27 cellular contexts compared by ENCODE assay signal in genomic region chr11:113138731-113139130, GRCh38.
"Had no signal": no experiment of that assay in that cellular context is flagged by ENCODE, and none has a peak within 500 bp of the region (broad histone marks: within the 10 kb centered on the region; RNA-seq: fewer than 3 reads in every experiment).

No MANE protein-coding gene starts in this region.

- H3K27ac ChIP-seq: body of pancreas, cardiac muscle cell, coronary artery, foreskin keratinocyte, heart right ventricle, left lung, lower lobe of right lung, right atrium auricular region, stomach, testis, transverse colon had no signal

- H3K9me3 Mint-ChIP-seq: activated B cell treated with CpG ODN at 0.5 μM for 24 hours; effector memory CD8-positive, alpha-beta T cell; natural killer cell; stimulated activated naive B cell treated with anti-CD40 and anti-IgM and Interleukin-4, amounts not matched to agents 10 μg/mL and 1 μg/mL and 100 μg/mL, for 72 hours; T-helper 2 cell treated with Interferon-gamma antibody and Interleukin-4, amounts not matched to agents 5 μg/mL and 100 μg/mL, for 36 hours had no signal

- H3K4me1 Mint-ChIP-seq: activated B cell treated with CpG ODN at 0.5 μM for 24 hours; stimulated activated naive B cell treated with anti-CD40 and anti-IgM and Interleukin-4, amounts not matched to agents 10 μg/mL and 1 μg/mL and 100 μg/mL, for 72 hours had no signal

- ATAC-seq: body of pancreas; effector memory CD8-positive, alpha-beta T cell; foreskin keratinocyte; heart right ventricle; left lung; lower lobe of right lung; natural killer cell; stimulated activated naive B cell treated with anti-CD40 and anti-IgM and Interleukin-4, amounts not matched to agents 10 μg/mL and 1 μg/mL and 100 μg/mL, for 72 hours had no signal

- H3K4me3 ChIP-seq: body of pancreas, cardiac muscle cell, coronary artery, heart right ventricle, left lung, lower lobe of right lung, right atrium auricular region, stomach, testis, transverse colon had no signal

- H3K9me3 ChIP-seq: body of pancreas, heart right ventricle, left lung, lower lobe of right lung, right atrium auricular region, stomach, testis, transverse colon had no signal

- H3K27me3 ChIP-seq: body of pancreas, cardiac muscle cell, heart right ventricle, right atrium auricular region, stomach, testis, transverse colon had no signal

- DNase-seq: activated B cell treated with CpG ODN at 0.5 μM for 24 hours; activated CD4-positive, alpha-beta T cell treated with anti-CD3 and anti-CD28 coated beads, Interleukin-2, amount 50 U/mL, for 4 hours; activated CD8-positive, alpha-beta memory T cell treated with anti-CD3 and anti-CD28 coated beads for 24 hours; activated effector memory CD4-positive, alpha-beta T cell treated with Interleukin-2 at 50 U/mL for 16 hours; activated naive CD4-positive, alpha-beta T cell treated with Interleukin-2 at 50 U/mL for 16 hours; aorta; body of pancreas; cerebellar nuclear complex; effector memory CD8-positive, alpha-beta T cell; foreskin keratinocyte; heart right ventricle; kidney glomerular epithelial cell; left lung; lower lobe of right lung; mesenchymal stem cell; natural killer cell; stimulated activated CD4-positive, alpha-beta T cell treated with anti-CD3 and anti-CD28 coated beads, Interleukin-15, amount 100 ng/mL, for 24 hours; stimulated activated CD4-positive, alpha-beta T cell treated with anti-CD3 and anti-CD28 coated beads, Interleukin-2, amount 100 ng/mL, for 24 hours; stimulated activated naive B cell treated with anti-CD40 and anti-IgM and Interleukin-4, amounts not matched to agents 10 μg/mL and 1 μg/mL and 100 μg/mL, for 72 hours; stomach; testis; transverse colon had no signal

- H3K4me1 ChIP-seq: body of pancreas, left lung, lower lobe of right lung, right atrium auricular region, testis, transverse colon had no signal

- H3K36me3 Mint-ChIP-seq: activated naive CD8-positive, alpha-beta T cell; natural killer cell; stimulated activated naive B cell treated with anti-CD40 and anti-IgM and Interleukin-4, amounts not matched to agents 10 μg/mL and 1 μg/mL and 100 μg/mL, for 72 hours had no signal

- H3K36me3 ChIP-seq: cardiac muscle cell, heart right ventricle, left lung, lower lobe of right lung, right atrium auricular region, stomach, transverse colon had no signal

- H3K4me3 Mint-ChIP-seq: activated B cell treated with CpG ODN at 0.5 μM for 24 hours; activated naive CD8-positive, alpha-beta T cell; effector memory CD8-positive, alpha-beta T cell; natural killer cell; stimulated activated naive B cell treated with anti-CD40 and anti-IgM and Interleukin-4, amounts not matched to agents 10 μg/mL and 1 μg/mL and 100 μg/mL, for 72 hours; T-helper 2 cell treated with Interferon-gamma antibody and Interleukin-4, amounts not matched to agents 5 μg/mL and 100 μg/mL, for 36 hours had no signal

- H3K27ac Mint-ChIP-seq: activated B cell treated with CpG ODN at 0.5 μM for 24 hours; activated naive CD8-positive, alpha-beta T cell; effector memory CD8-positive, alpha-beta T cell; natural killer cell; stimulated activated naive B cell treated with anti-CD40 and anti-IgM and Interleukin-4, amounts not matched to agents 10 μg/mL and 1 μg/mL and 100 μg/mL, for 72 hours; T-helper 2 cell treated with Interferon-gamma antibody and Interleukin-4, amounts not matched to agents 5 μg/mL and 100 μg/mL, for 36 hours had no signal
